In genomic region chr17:72122336-72122667, GRCh38 we compare ENCODE assay signal across 9 cellular contexts. TPM values are rescaled to one million over a fixed set of nuclear protein-coding genes. Genes with fewer than 3 reads are reported as not detected.
A peak's percentile ranks its signal among the peaks of the same experiment; 100 is the strongest.
DNase-seq lines count a peak whose midpoint lies in the region; ATAC-seq and TF ChIP-seq lines count a peak whose summit lies in the region.
"Had no signal": no experiment of that assay in that cellular context is flagged by ENCODE, and none has a peak within 500 bp of the region (broad histone marks: within the 10 kb centered on the region; RNA-seq: fewer than 3 reads in every experiment).

No MANE protein-coding gene starts in this region.

- no peak for ATAC-seq in lower lobe of right lung
- no peak for ATAC-seq in thoracic aorta (ENCODE audit: insufficient number of reproducible peaks, low FRiP score, low read depth)
- no peak for ATAC-seq in HG02973 (IDR thresholded peaks at IDR 0.05; ENCODE audit: unreplicated experiment)

- peak overlapping the region; percentile 59 for H3K4me3 ChIP-seq in lower lobe of right lung
- H3K4me3 ChIP-seq in thoracic aorta, result peak overlapping the region; percentile 64

- no peak for TF ChIP-seq CTCF in lower lobe of right lung (IDR thresholded peaks at IDR 0.05)
- no peak for TF ChIP-seq CTCF in thoracic aorta (IDR thresholded peaks at IDR 0.05)

- H3K36me3 ChIP-seq in lower lobe of right lung, result peaks cover 6% of the 10 kb centered on the region
- H3K36me3 ChIP-seq in thoracic aorta, result no peaks in the 10 kb centered on the region

- DNase-seq in NCI-H2227 treated with DMSO at 0.1 percent for 48 hours (lab: John Stamatoyannopoulos, UW), result peak; percentile 59
- DNase-seq in NCI-H2227 (lab: John Stamatoyannopoulos, UW; ENCODE audit: unreplicated experiment), result no peak
- DNase-seq in caudate nucleus (lab: John Stamatoyannopoulos, UW), result no peak
- DNase-seq in lower lobe of right lung, result no peak
- no peak for DNase-seq in thoracic aorta (ENCODE audit: low spot score)
- DNase-seq in RKO (ENCODE audit: low spot score), result no peak
- DNase-seq in amygdala (lab: John Stamatoyannopoulos, UW), result no peak
- DNase-seq: amniotic stem cell had no signal

- intact Hi-C loops in lower lobe of right lung (cut with DNase I), result no loop called here

- H3K27me3 ChIP-seq in lower lobe of right lung (ENCODE audit: low read depth) (peaks cover 70% of the 10 kb centered on the region), thoracic aorta (replicated peaks; ENCODE audit: insufficient read depth) (no peaks in the 10 kb centered on the region)

- no peaks in the 10 kb centered on the region for H3K9me3 ChIP-seq in lower lobe of right lung
- no peaks in the 10 kb centered on the region for H3K9me3 ChIP-seq in thoracic aorta

- H3K4me1 ChIP-seq in lower lobe of right lung (peaks cover 38% of the 10 kb centered on the region), thoracic aorta (ENCODE audit: control insufficient read depth in 1 of 2, low read depth in 2 of 2) (peaks cover 13 to 42% of the 10 kb centered on the region in 2 donors)

- H3K27ac ChIP-seq in caudate nucleus (ENCODE audit: low read depth, low read length), result peak overlapping the region; percentile 95
- H3K27ac ChIP-seq in lower lobe of right lung, result no peak overlapping the region
- H3K27ac ChIP-seq in thoracic aorta, result no peak overlapping the region

RNA-seq across cellular contexts. Expression of gene SOX9, which starts 1.5 kb away (rescaled TPM):
- total RNA-seq in lower lobe of right lung (4.3 TPM), thoracic aorta (1 to 10 TPM; 1.2 to 3.6 TPM)
